ENCODE assay signal across 8 cellular contexts in genomic region chr12:101829639-101830390, GRCh38. TPM values are rescaled to one million over a fixed set of nuclear protein-coding genes. Genes with fewer than 3 reads are reported as not detected.
DNase-seq lines count a peak whose midpoint lies in the region; ATAC-seq and TF ChIP-seq lines count a peak whose summit lies in the region.

No MANE protein-coding gene starts in this region.

- no peak for ATAC-seq in GM21576 (IDR thresholded peaks at IDR 0.05; ENCODE audit: unreplicated experiment)

- H3K4me1 Mint-ChIP-seq in activated T-cell treated with anti-CD3 and anti-CD28 coated beads, Interleukin-2, amount 50 U/mL, for 24 hours (ENCODE audit: low read depth), result peaks cover 50% of the 10 kb centered on the region

- H3K27ac Mint-ChIP-seq in activated T-cell treated with anti-CD3 and anti-CD28 coated beads, Interleukin-2, amount 50 U/mL, for 24 hours, result peak overlapping the region; percentile 92

- peak overlapping the region; percentile 94 for H3K4me3 Mint-ChIP-seq in activated T-cell treated with anti-CD3 and anti-CD28 coated beads, Interleukin-2, amount 50 U/mL, for 24 hours

- no peaks in the 10 kb centered on the region for H3K9me3 ChIP-seq in colonic mucosa
- no peaks in the 10 kb centered on the region for H3K9me3 ChIP-seq in mucosa of rectum (ENCODE audit: control insufficient read depth in 2 of 2, low read length in 2 of 2)

- no peak for TF ChIP-seq CTCF in colonic mucosa (IDR thresholded peaks at IDR 0.05)

- no peaks in the 10 kb centered on the region for H3K9me3 Mint-ChIP-seq in activated T-cell treated with anti-CD3 and anti-CD28 coated beads, Interleukin-2, amount 50 U/mL, for 24 hours

- H3K9ac ChIP-seq in colonic mucosa (ENCODE audit: low read depth in 2 of 2, low read length in 2 of 2), result peak overlapping the region; percentile 85 to 92
- H3K9ac ChIP-seq in mucosa of rectum (ENCODE audit: low read depth in 1 of 2, low read length in 2 of 2), result peak overlapping the region; percentile 94 to 95

- peaks cover 14% of the 10 kb centered on the region for H3K36me3 Mint-ChIP-seq in activated T-cell treated with anti-CD3 and anti-CD28 coated beads, Interleukin-2, amount 50 U/mL, for 24 hours (ENCODE audit: low read depth)

- H3K4me1 ChIP-seq in colonic mucosa (no peaks in the 10 kb centered on the region), mucosa of rectum (ENCODE audit: control insufficient read depth in 2 of 2, insufficient read depth in 2 of 2, low read length in 2 of 2) (peaks cover 5 to 8% of the 10 kb centered on the region in 2 donors)

- H3K27me3 Mint-ChIP-seq in activated T-cell treated with anti-CD3 and anti-CD28 coated beads, Interleukin-2, amount 50 U/mL, for 24 hours, result no peaks in the 10 kb centered on the region

- DNase-seq in activated T-cell treated with anti-CD3 and anti-CD28 coated beads, Interleukin-2, amount 50 U/mL, for 24 hours, result no peak
- DNase-seq in activated T-cell treated with anti-CD3 and anti-CD28 coated beads for 4 hours (no peak), NCI-H69 (lab: John Stamatoyannopoulos, UW) (peak; percentile 76), colonic mucosa (no peak), NCI-H226 (no peak)
- DNase-seq in activated CD4-positive, CD25-positive, alpha-beta regulatory T cell treated with anti-CD3 and anti-CD28 coated beads, Interleukin-2, amount 50 U/mL, for 72 hours, result no peak

- H3K27me3 ChIP-seq in colonic mucosa (no peaks in the 10 kb centered on the region), mucosa of rectum (ENCODE audit: control insufficient read depth in 2 of 2, insufficient read depth in 2 of 2, low read length in 2 of 2) (no peaks in the 10 kb centered on the region)

- intact Hi-C loops in colonic mucosa (cut with DNase I), result no loop called here

- H3K27ac ChIP-seq in colonic mucosa (peak overlapping the region; percentile 88), mucosa of rectum (ENCODE audit: low read depth in 2 of 2, low read length in 2 of 2) (peak overlapping the region; percentile 85 to 90)

- peak overlapping the region; percentile 93 for H3K4me3 ChIP-seq in colonic mucosa
- peak overlapping the region; percentile 92 to 93 for H3K4me3 ChIP-seq in mucosa of rectum (ENCODE audit: low read length in 2 of 2)

- H3K36me3 ChIP-seq in colonic mucosa (no peaks in the 10 kb centered on the region), mucosa of rectum (ENCODE audit: control insufficient read depth in 2 of 2, insufficient read depth in 2 of 2, low read length in 2 of 2) (no peaks in the 10 kb centered on the region)

RNA-seq across cellular contexts. Expression of gene GNPTAB, which starts 0.9 kb away (rescaled TPM):
- 100 to 1,000 TPM in 1 of 2 donors, 10 to 100 TPM in 1; 49.1 to 103 TPM for total RNA-seq in colonic mucosa

RNA-seq across cellular contexts. Expression of gene DRAM1, which starts 47.6 kb away (rescaled TPM):
- total RNA-seq in colonic mucosa, result 10 to 100 TPM in 1 of 2 donors, 1 to 10 TPM in 1; 4.0 to 10.0 TPM
